Comparison of ENCODE assay signal across 23 cellular contexts in the genomic region with DNA sequence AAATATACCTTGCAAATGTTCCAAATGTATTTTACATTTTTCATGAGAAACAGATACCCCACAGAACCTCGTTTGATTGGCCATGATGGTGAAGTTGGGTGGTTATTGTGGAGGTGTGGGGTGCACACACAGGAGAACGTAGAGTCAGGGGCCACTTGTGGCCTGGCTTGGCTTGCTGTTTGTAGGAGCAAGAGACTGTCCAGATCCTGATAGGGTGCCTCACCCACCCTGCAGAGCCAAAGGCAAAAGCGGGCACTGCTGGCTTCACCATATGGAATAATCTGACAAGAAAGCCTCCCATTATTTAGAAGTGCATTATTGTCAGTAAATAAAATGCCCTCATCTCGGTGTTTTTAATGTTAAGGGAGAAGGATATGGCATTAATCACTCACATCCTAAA.
"Had no signal": no experiment of that assay in that cellular context is flagged by ENCODE, and none has a peak within 500 bp of the region (broad histone marks: within the 10 kb centered on the region; RNA-seq: fewer than 3 reads in every experiment).

No MANE protein-coding gene starts in this region.

- H3K4me3 Mint-ChIP-seq: memory B cell; natural killer cell treated with Interleukin-12 subunit alpha and Interleukin-12 subunit beta and Interleukin-15 and Interleukin-18, amount 100 ng/mL, for 72 hours; neural crest cell; stimulated activated memory B cell treated with anti-CD40 and anti-IgM and Interleukin-4, amounts not matched to agents 10 μg/mL and 1 μg/mL and 100 μg/mL, for 72 hours had no signal

- H3K9me3 ChIP-seq: gastrocnemius medialis, neutrophil, prostate gland, right atrium auricular region, testis, tibial artery, upper lobe of left lung, uterus had no signal

- H3K36me3 Mint-ChIP-seq: memory B cell; natural killer cell treated with Interleukin-12 subunit alpha and Interleukin-12 subunit beta and Interleukin-15 and Interleukin-18, amount 100 ng/mL, for 72 hours; stimulated activated memory B cell treated with anti-CD40 and anti-IgM and Interleukin-4, amounts not matched to agents 10 μg/mL and 1 μg/mL and 100 μg/mL, for 72 hours had no signal

- H3K4me1 Mint-ChIP-seq: memory B cell; neural crest cell; stimulated activated memory B cell treated with anti-CD40 and anti-IgM and Interleukin-4, amounts not matched to agents 10 μg/mL and 1 μg/mL and 100 μg/mL, for 72 hours had no signal

- ATAC-seq: gastrocnemius medialis; left lobe of liver; natural killer cell treated with Interleukin-12 subunit alpha and Interleukin-12 subunit beta and Interleukin-15 and Interleukin-18, amount 100 ng/mL, for 72 hours; sciatic nerve; stimulated activated memory B cell treated with anti-CD40 and anti-IgM and Interleukin-4, amounts not matched to agents 10 μg/mL and 1 μg/mL and 100 μg/mL, for 72 hours; stimulated activated naive CD8-positive, alpha-beta T cell treated with anti-CD3 and anti-CD28 coated beads, Interleukin-15, Interleukin-2, amounts not matched to agents 100 U/mL and 50 U/mL, for 24 hours had no signal

- H3K27ac Mint-ChIP-seq: memory B cell; natural killer cell treated with Interleukin-12 subunit alpha and Interleukin-12 subunit beta and Interleukin-15 and Interleukin-18, amount 100 ng/mL, for 72 hours; stimulated activated memory B cell treated with anti-CD40 and anti-IgM and Interleukin-4, amounts not matched to agents 10 μg/mL and 1 μg/mL and 100 μg/mL, for 72 hours had no signal

- H3K4me1 ChIP-seq: gastrocnemius medialis, prostate gland, right atrium auricular region, testis, tibial artery, upper lobe of left lung, uterus had no signal

- H3K9me3 Mint-ChIP-seq: natural killer cell treated with Interleukin-12 subunit alpha and Interleukin-12 subunit beta and Interleukin-15 and Interleukin-18, amount 100 ng/mL, for 72 hours; neural crest cell; stimulated activated memory B cell treated with anti-CD40 and anti-IgM and Interleukin-4, amounts not matched to agents 10 μg/mL and 1 μg/mL and 100 μg/mL, for 72 hours had no signal

- H3K27ac ChIP-seq: gastrocnemius medialis, neutrophil, prostate gland, right atrium auricular region, testis, tibial artery, upper lobe of left lung, uterus had no signal

- H3K4me2 ChIP-seq: smooth muscle cell had no signal

- H3K27me3 ChIP-seq: right atrium auricular region, testis, uterus had no signal

- DNase-seq: cortex of kidney; effector CD4-positive, alpha-beta T cell; foreskin fibroblast; gastrocnemius medialis; kidney; stimulated activated CD4-positive, alpha-beta T cell treated with anti-CD3 and anti-CD28 coated beads, Interleukin-2, amount 100 ng/mL, for 24 hours; stimulated activated CD4-positive, alpha-beta T cell treated with anti-CD3 and anti-CD28 coated beads, Interleukin-4, amount 100 ng/mL, for 24 hours; stimulated activated naive CD8-positive, alpha-beta T cell treated with anti-CD3 and anti-CD28 coated beads, Interleukin-15, Interleukin-2, amounts not matched to agents 100 U/mL and 50 U/mL, for 24 hours; substantia nigra; testis; tibial artery; upper lobe of left lung; uterus had no signal

- H3K27me3 Mint-ChIP-seq: stimulated activated memory B cell treated with anti-CD40 and anti-IgM and Interleukin-4, amounts not matched to agents 10 μg/mL and 1 μg/mL and 100 μg/mL, for 72 hours had no signal
